9 cellular contexts compared by ENCODE assay signal in genomic region chr17:57852041-57852954, GRCh38. TPM values are rescaled to one million over a fixed set of nuclear protein-coding genes. Genes with fewer than 3 reads are reported as not detected.
DNase-seq lines count a peak whose midpoint lies in the region; ATAC-seq and TF ChIP-seq lines count a peak whose summit lies in the region.
"Had no signal": no experiment of that assay in that cellular context is flagged by ENCODE, and none has a peak within 500 bp of the region (broad histone marks: within the 10 kb centered on the region; RNA-seq: fewer than 3 reads in every experiment).

No MANE protein-coding gene starts in this region.

- peak overlapping the region; percentile 71 for H3K27ac Mint-ChIP-seq in activated CD4-positive, alpha-beta T cell treated with anti-CD3 and anti-CD28 coated beads, Interleukin-2, amount 10 ng/mL, durations not matched to agents 7 days and 5 days
- peak overlapping the region; percentile 50 for H3K27ac Mint-ChIP-seq in activated B cell treated with CpG ODN at 0.5 μM for 24 hours

- H3K9me3 ChIP-seq in left lung (no peaks in the 10 kb centered on the region), stomach smooth muscle (ENCODE audit: control insufficient read depth in 2 of 2, low read length in 2 of 2) (no peaks in the 10 kb centered on the region)

- H3K36me3 ChIP-seq in left lung (peaks cover 0 to 10% of the 10 kb centered on the region in 2 donors), stomach smooth muscle (ENCODE audit: control insufficient read depth in 2 of 2, insufficient read depth in 2 of 2, low read length in 2 of 2) (peaks cover 0 to 2% of the 10 kb centered on the region in 2 donors)

- intact Hi-C loops in activated B cell treated with CpG ODN at 0.5 μM for 24 hours (cut with micrococcal nuclease) (loop anchor here (5.0 to 10.0 kb wide), 2 partner anchors 1017 to 1765 kb away; partner anchors contain the start of genes C17orf67, CLTC and DGKE), left lung (cut with DNase I) (loop anchor here in 1 of 2 donors (10.0 kb wide), 1 partner anchor 263 kb away; no protein-coding TSS in a partner anchor)

- H3K9ac ChIP-seq in stomach smooth muscle (ENCODE audit: low read length in 2 of 2): peak overlapping the region; percentile 47 to 62

- no peak for TF ChIP-seq CTCF in activated B cell treated with CpG ODN at 0.5 μM for 24 hours (IDR thresholded peaks at IDR 0.05)
- TF ChIP-seq CTCF in left lung (IDR thresholded peaks at IDR 0.05): no peak
- TF ChIP-seq CTCF in foreskin keratinocyte (conservative IDR thresholded peaks at IDR 0.05): no peak

- H3K4me1 Mint-ChIP-seq in activated CD4-positive, alpha-beta T cell treated with anti-CD3 and anti-CD28 coated beads, Interleukin-2, amount 10 ng/mL, durations not matched to agents 7 days and 5 days: peaks cover 36% of the 10 kb centered on the region
- H3K4me1 Mint-ChIP-seq in activated B cell treated with CpG ODN at 0.5 μM for 24 hours: peaks cover 38% of the 10 kb centered on the region

- ATAC-seq in activated B cell treated with CpG ODN at 0.5 μM for 24 hours (ENCODE audit: low read depth) (no peak), left lung (peak; percentile 1), foreskin keratinocyte (no peak), GM19328 (IDR thresholded peaks at IDR 0.05; ENCODE audit: unreplicated experiment) (no peak)

- H3K27me3 ChIP-seq in left lung (no peaks in the 10 kb centered on the region), stomach smooth muscle (ENCODE audit: control insufficient read depth in 1 of 2, insufficient read depth in 2 of 2, low read length in 2 of 2) (no peaks in the 10 kb centered on the region), foreskin keratinocyte (no peaks in the 10 kb centered on the region)

- no peaks in the 10 kb centered on the region for H3K27me3 Mint-ChIP-seq in activated CD4-positive, alpha-beta T cell treated with anti-CD3 and anti-CD28 coated beads, Interleukin-2, amount 10 ng/mL, durations not matched to agents 7 days and 5 days
- peaks cover 2% of the 10 kb centered on the region for H3K27me3 Mint-ChIP-seq in activated B cell treated with CpG ODN at 0.5 μM for 24 hours

- peaks cover 8% of the 10 kb centered on the region for H3K36me3 Mint-ChIP-seq in activated CD4-positive, alpha-beta T cell treated with anti-CD3 and anti-CD28 coated beads, Interleukin-2, amount 10 ng/mL, durations not matched to agents 7 days and 5 days (ENCODE audit: low read depth)
- H3K36me3 Mint-ChIP-seq in activated B cell treated with CpG ODN at 0.5 μM for 24 hours (ENCODE audit: low read depth): peaks cover 19% of the 10 kb centered on the region

- H3K9me3 Mint-ChIP-seq in activated CD4-positive, alpha-beta T cell treated with anti-CD3 and anti-CD28 coated beads, Interleukin-2, amount 10 ng/mL, durations not matched to agents 7 days and 5 days: no peaks in the 10 kb centered on the region
- no peaks in the 10 kb centered on the region for H3K9me3 Mint-ChIP-seq in activated B cell treated with CpG ODN at 0.5 μM for 24 hours

- H3K27ac ChIP-seq in left lung (peak overlapping the region; percentile 57 to 70), stomach smooth muscle (ENCODE audit: low read length) (peak overlapping the region; percentile 90), foreskin keratinocyte (no peak overlapping the region)

- H3K4me1 ChIP-seq in left lung (peaks cover 21 to 38% of the 10 kb centered on the region in 2 donors), stomach smooth muscle (ENCODE audit: control insufficient read depth, insufficient read depth, low read length) (peaks cover 63% of the 10 kb centered on the region), foreskin keratinocyte (no peaks in the 10 kb centered on the region)

- H3K4me3 ChIP-seq in left lung (no peak overlapping the region), stomach smooth muscle (ENCODE audit: low read length in 2 of 2) (peak overlapping the region; percentile 26 to 54)

- peak overlapping the region; percentile 63 for H3K4me3 Mint-ChIP-seq in activated CD4-positive, alpha-beta T cell treated with anti-CD3 and anti-CD28 coated beads, Interleukin-2, amount 10 ng/mL, durations not matched to agents 7 days and 5 days
- peak overlapping the region; percentile 75 for H3K4me3 Mint-ChIP-seq in activated B cell treated with CpG ODN at 0.5 μM for 24 hours

- no peak for DNase-seq in activated CD4-positive, alpha-beta T cell treated with anti-CD3 and anti-CD28 coated beads, Interleukin-2, amount 10 ng/mL, durations not matched to agents 7 days and 5 days
- no peak for DNase-seq in activated CD4-positive, alpha-beta T cell treated with anti-CD3 and anti-CD28 coated beads, Interleukin-2, amount 50 U/mL, for 48 hours
- DNase-seq in activated B cell treated with CpG ODN at 0.5 μM for 24 hours (no peak), left lung (no peak), foreskin keratinocyte (no peak), D341Med (ENCODE audit: low spot score) (no peak)
- DNase-seq: NCI-H2171 treated with DMSO at 0.1 percent for 48 hours had no signal

- POLR2A ChIA-PET in activated CD4-positive, alpha-beta T cell treated with anti-CD3 and anti-CD28 coated beads, Interleukin-2, amount 10 ng/mL, durations not matched to agents 7 days and 5 days (lab: Charles Lee): no interaction called here
- POLR2A ChIA-PET in activated B cell treated with CpG ODN at 0.5 μM for 24 hours (lab: Charles Lee): interaction anchor here (4.1 kb wide), 1 partner anchor 155 kb away, joined by 49 read pairs; the partner anchor contains the start of gene SRSF1

- CTCF ChIA-PET in activated CD4-positive, alpha-beta T cell treated with anti-CD3 and anti-CD28 coated beads, Interleukin-2, amount 10 ng/mL, durations not matched to agents 7 days and 5 days (lab: Charles Lee): interaction anchor here (0.9 to 1.2 kb wide), 2 partner anchors 18 to 147 kb away, joined by 3 to 4 read pairs; no protein-coding TSS in a partner anchor
- CTCF ChIA-PET in activated B cell treated with CpG ODN at 0.5 μM for 24 hours (lab: Charles Lee): interaction anchor here (12.2 kb wide), 1 partner anchor 146 kb away, joined by 242 read pairs; no protein-coding TSS in a partner anchor

RNA-seq across cellular contexts. Expression of gene MRPS23, which starts 2.5 kb away (rescaled TPM):
- total RNA-seq in activated CD4-positive, alpha-beta T cell treated with anti-CD3 and anti-CD28 coated beads, Interleukin-2, amount 10 ng/mL, durations not matched to agents 7 days and 5 days: 10 to 100 TPM; 27.1 to 38.4 TPM
- total RNA-seq in activated B cell treated with CpG ODN at 0.5 μM for 24 hours: 37.9 and 47.4 TPM in 2 replicates
- 10 to 100 TPM; 39.2 to 39.8 TPM for total RNA-seq in left lung
- total RNA-seq in foreskin keratinocyte: 78.3 and 79.4 TPM in 2 replicates
- polyA plus RNA-seq in foreskin keratinocyte: 78.9 and 87.8 TPM in 2 replicates

Comparison
In these comparisons a context has a peak if more than half of its experiments do, and no peak if none do; other contexts are left out.
1. H3K4me3 ChIP-seq: peak in stomach smooth muscle (2 of 2); none in left lung (0 of 2).